30 cellular contexts compared by ENCODE assay signal in genomic region chr12:89694542-89694941, GRCh38.
"Had no signal": no experiment of that assay in that cellular context is flagged by ENCODE, and none has a peak within 500 bp of the region (broad histone marks: within the 10 kb centered on the region; RNA-seq: fewer than 3 reads in every experiment).

No MANE protein-coding gene starts in this region.

- H3K36me3 Mint-ChIP-seq: activated naive CD4-positive, alpha-beta T cell treated with anti-CD3 and anti-CD28 coated beads, Interleukin-2, amount 50 U/mL, for 72 hours; mesothelial cell of epicardium had no signal

- ATAC-seq: activated naive CD4-positive, alpha-beta T cell treated with anti-CD3 and anti-CD28 coated beads, Interleukin-2, amount 50 U/mL, for 72 hours; activated T-cell treated with anti-CD3 and anti-CD28 coated beads, Interleukin-2, amount 50 U/mL, for 72 hours; body of pancreas; naive thymus-derived CD4-positive, alpha-beta T cell; sciatic nerve had no signal

- H3K9me3 ChIP-seq: body of pancreas, ovary, testis, transverse colon had no signal

- H3K9me3 Mint-ChIP-seq: activated naive CD4-positive, alpha-beta T cell treated with anti-CD3 and anti-CD28 coated beads, Interleukin-2, amount 50 U/mL, for 72 hours; activated T-cell treated with anti-CD3 and anti-CD28 coated beads, Interleukin-2, amount 50 U/mL, for 72 hours; mesothelial cell of epicardium; naive thymus-derived CD4-positive, alpha-beta T cell had no signal

- H3K27me3 ChIP-seq: body of pancreas, dorsolateral prefrontal cortex, ovary, testis, transverse colon had no signal

- DNase-seq: activated CD4-positive, alpha-beta T cell treated with anti-CD3 and anti-CD28 coated beads for 4 hours; activated CD4-positive, alpha-beta T cell treated with anti-CD3 and anti-CD28 coated beads, Interleukin-2, amount 50 U/mL, for 4 hours; activated naive CD4-positive, alpha-beta T cell; activated T-cell treated with anti-CD3 and anti-CD28 coated beads for 4 hours; activated T-cell treated with anti-CD3 and anti-CD28 coated beads, Interleukin-2, amount 50 U/mL, for 72 hours; anterior cingulate cortex; body of pancreas; dorsolateral prefrontal cortex; effector memory CD4-positive, alpha-beta T cell; glutamatergic neuron; left ventricle myocardium superior; naive thymus-derived CD4-positive, alpha-beta T cell; ovary; retina; stimulated activated CD4-positive, alpha-beta T cell treated with anti-CD3 and anti-CD28 coated beads, Interleukin-15, amount 100 ng/mL, for 24 hours; stimulated activated CD4-positive, alpha-beta T cell treated with anti-CD3 and anti-CD28 coated beads, Interleukin-2, amount 100 ng/mL, for 24 hours; stimulated activated naive CD4-positive, alpha-beta T cell; T-helper 9 cell; testis; transverse colon had no signal

- H3K4me3 ChIP-seq: body of pancreas, coronary artery, dorsolateral prefrontal cortex, ovary, testis, transverse colon had no signal

- H3K4me3 Mint-ChIP-seq: activated T-cell treated with anti-CD3 and anti-CD28 coated beads, Interleukin-2, amount 50 U/mL, for 72 hours; mesothelial cell of epicardium had no signal

- H3K27ac ChIP-seq: coronary artery, ovary, testis, transverse colon, VCaP had no signal

- H3K36me3 ChIP-seq: ovary, transverse colon had no signal

- H3K27ac Mint-ChIP-seq: activated naive CD4-positive, alpha-beta T cell treated with anti-CD3 and anti-CD28 coated beads, Interleukin-2, amount 50 U/mL, for 72 hours; naive thymus-derived CD4-positive, alpha-beta T cell had no signal

- FAIRE-seq: frontal cortex, islet of Langerhans, TTC549, urothelium cell line had no signal

- H3K27me3 Mint-ChIP-seq: naive thymus-derived CD4-positive, alpha-beta T cell; progenitor cell of endocrine pancreas had no signal
